36 cellular contexts compared by ENCODE assay signal in genomic region chr2:98782570-98782969, GRCh38.
"Had no signal": no experiment of that assay in that cellular context is flagged by ENCODE, and none has a peak within 500 bp of the region (broad histone marks: within the 10 kb centered on the region; RNA-seq: fewer than 3 reads in every experiment).

No MANE protein-coding gene starts in this region.

- H3K27ac Mint-ChIP-seq: activated CD4-positive, alpha-beta memory T cell treated with anti-CD3 and anti-CD28 coated beads, Interleukin-2, amount 10 ng/mL, durations not matched to agents 7 days and 5 days; activated CD4-positive, alpha-beta T cell treated with anti-CD3 and anti-CD28 coated beads for 36 hours; activated CD4-positive, alpha-beta T cell treated with anti-CD3 and anti-CD28 coated beads, Interleukin-2, amount 10 ng/mL, durations not matched to agents 7 days and 5 days; activated CD8-positive, alpha-beta memory T cell treated with anti-CD3 and anti-CD28 coated beads, Interleukin-2, amount 10 ng/mL, durations not matched to agents 7 days and 5 days; activated CD8-positive, alpha-beta T cell treated with anti-CD3 and anti-CD28 coated beads, Interleukin-2, amount 10 ng/mL, durations not matched to agents 7 days and 5 days; activated naive CD4-positive, alpha-beta T cell treated with anti-CD3 and anti-CD28 coated beads, Interleukin-2, amount 50 U/mL, for 24 hours; activated naive CD8-positive, alpha-beta T cell; activated naive CD8-positive, alpha-beta T cell treated with anti-CD3 and anti-CD28 coated beads, Interleukin-2, amount 10 ng/mL, durations not matched to agents 7 days and 5 days; activated naive CD8-positive, alpha-beta T cell treated with anti-CD3 and anti-CD28 coated beads, Interleukin-2, amount 50 U/mL, for 24 hours; activated T-cell treated with anti-CD3 and anti-CD28 coated beads, Interleukin-2, amount 50 U/mL, for 24 hours; activated T-helper 2 cell treated with anti-CD3 and anti-CD28 coated beads, Interferon-gamma antibody, Interleukin-2, Interleukin-4, amounts not matched to agents 10 μg/mL and 5 μg/mL and 100 μg/mL, durations not matched to agents 14 hours and 24 hours and 36 hours; brain; T-helper 1 cell treated with Interleukin-12 subunit alpha and Interleukin-12 subunit beta and Interleukin-4 antibody, amounts not matched to agents 30 μg/mL and 1 μg/mL, for 36 hours; T-helper 2 cell treated with Interferon-gamma antibody and Interleukin-4, amounts not matched to agents 5 μg/mL and 100 μg/mL, for 36 hours had no signal

- FAIRE-seq: bronchial epithelial cell, TTC549 had no signal

- H3K27me3 Mint-ChIP-seq: activated CD4-positive, alpha-beta T cell treated with anti-CD3 and anti-CD28 coated beads for 36 hours; activated CD4-positive, alpha-beta T cell treated with anti-CD3 and anti-CD28 coated beads, Interleukin-2, amount 10 ng/mL, durations not matched to agents 7 days and 5 days; activated naive CD4-positive, alpha-beta T cell treated with anti-CD3 and anti-CD28 coated beads, Interleukin-2, amount 50 U/mL, for 24 hours; activated naive CD8-positive, alpha-beta T cell; activated naive CD8-positive, alpha-beta T cell treated with anti-CD3 and anti-CD28 coated beads, Interleukin-2, amount 10 ng/mL, durations not matched to agents 7 days and 5 days; activated naive CD8-positive, alpha-beta T cell treated with anti-CD3 and anti-CD28 coated beads, Interleukin-2, amount 50 U/mL, for 24 hours; activated T-cell treated with anti-CD3 and anti-CD28 coated beads, Interleukin-2, amount 50 U/mL, for 24 hours had no signal

- H3K27ac ChIP-seq: ascending aorta, cardiac muscle cell, VCaP had no signal

- DNase-seq: activated CD4-positive, alpha-beta memory T cell treated with anti-CD3 and anti-CD28 coated beads, Interleukin-2, amount 10 ng/mL, durations not matched to agents 7 days and 5 days; activated CD4-positive, alpha-beta T cell treated with anti-CD3 and anti-CD28 coated beads for 1 hour; activated CD4-positive, alpha-beta T cell treated with anti-CD3 and anti-CD28 coated beads for 36 hours; activated CD4-positive, alpha-beta T cell treated with anti-CD3 and anti-CD28 coated beads for 48 hours; activated CD4-positive, alpha-beta T cell treated with anti-CD3 and anti-CD28 coated beads, Interleukin-2, amount 10 ng/mL, durations not matched to agents 7 days and 5 days; activated CD4-positive, alpha-beta T cell treated with anti-CD3 and anti-CD28 coated beads, Interleukin-2, amount 50 U/mL, for 48 hours; activated CD4-positive, CD25-positive, alpha-beta regulatory T cell; activated CD8-positive, alpha-beta memory T cell treated with anti-CD3 and anti-CD28 coated beads for 24 hours; activated CD8-positive, alpha-beta memory T cell treated with anti-CD3 and anti-CD28 coated beads, Interleukin-2, amount 10 ng/mL, durations not matched to agents 7 days and 5 days; activated CD8-positive, alpha-beta memory T cell treated with anti-CD3 and anti-CD28 coated beads, Interleukin-2, amount 50 U/mL, for 48 hours; activated CD8-positive, alpha-beta T cell treated with anti-CD3 and anti-CD28 coated beads, Interleukin-2, amount 10 ng/mL, durations not matched to agents 7 days and 5 days; activated effector memory CD4-positive, alpha-beta T cell treated with Interleukin-2 at 50 U/mL for 16 hours; activated gamma-delta T cell; activated naive CD4-positive, alpha-beta T cell treated with Interleukin-2 at 50 U/mL for 16 hours; activated naive CD8-positive, alpha-beta T cell treated with anti-CD3 and anti-CD28 coated beads, Interleukin-2, amount 10 ng/mL, durations not matched to agents 7 days and 5 days; activated naive CD8-positive, alpha-beta T cell treated with anti-CD3 and anti-CD28 coated beads, Interleukin-2, amount 50 U/mL, for 24 hours; activated T-cell treated with anti-CD3 and anti-CD28 coated beads, Interleukin-2, amount 50 U/mL, for 24 hours; activated T-cell treated with anti-CD3 and anti-CD28 coated beads, Interleukin-2, amount 50 U/mL, for 48 hours; amygdala; anterior cingulate cortex; central memory CD4-positive, alpha-beta T cell; T-helper 1 cell; T-helper 2 cell; T-helper 9 cell had no signal

- H3K27me3 ChIP-seq: ascending aorta, cardiac muscle cell had no signal

- H3K4me3 Mint-ChIP-seq: activated CD4-positive, alpha-beta memory T cell treated with anti-CD3 and anti-CD28 coated beads, Interleukin-2, amount 10 ng/mL, durations not matched to agents 7 days and 5 days; activated CD4-positive, alpha-beta T cell treated with anti-CD3 and anti-CD28 coated beads for 36 hours; activated CD4-positive, alpha-beta T cell treated with anti-CD3 and anti-CD28 coated beads, Interleukin-2, amount 10 ng/mL, durations not matched to agents 7 days and 5 days; activated CD8-positive, alpha-beta memory T cell treated with anti-CD3 and anti-CD28 coated beads, Interleukin-2, amount 10 ng/mL, durations not matched to agents 7 days and 5 days; activated CD8-positive, alpha-beta T cell treated with anti-CD3 and anti-CD28 coated beads, Interleukin-2, amount 10 ng/mL, durations not matched to agents 7 days and 5 days; activated naive CD4-positive, alpha-beta T cell treated with anti-CD3 and anti-CD28 coated beads, Interleukin-2, amount 50 U/mL, for 24 hours; activated naive CD8-positive, alpha-beta T cell; activated naive CD8-positive, alpha-beta T cell treated with anti-CD3 and anti-CD28 coated beads, Interleukin-2, amount 10 ng/mL, durations not matched to agents 7 days and 5 days; activated naive CD8-positive, alpha-beta T cell treated with anti-CD3 and anti-CD28 coated beads, Interleukin-2, amount 50 U/mL, for 24 hours; activated T-cell treated with anti-CD3 and anti-CD28 coated beads, Interleukin-2, amount 50 U/mL, for 24 hours; brain; T-helper 1 cell treated with Interleukin-12 subunit alpha and Interleukin-12 subunit beta and Interleukin-4 antibody, amounts not matched to agents 30 μg/mL and 1 μg/mL, for 36 hours; T-helper 2 cell treated with Interferon-gamma antibody and Interleukin-4, amounts not matched to agents 5 μg/mL and 100 μg/mL, for 36 hours had no signal

- H3K36me3 ChIP-seq: ascending aorta, cardiac muscle cell had no signal

- H3K4me1 Mint-ChIP-seq: activated CD4-positive, alpha-beta memory T cell treated with anti-CD3 and anti-CD28 coated beads, Interleukin-2, amount 10 ng/mL, durations not matched to agents 7 days and 5 days; activated CD4-positive, alpha-beta T cell treated with anti-CD3 and anti-CD28 coated beads for 36 hours; activated CD4-positive, alpha-beta T cell treated with anti-CD3 and anti-CD28 coated beads, Interleukin-2, amount 10 ng/mL, durations not matched to agents 7 days and 5 days; activated CD8-positive, alpha-beta memory T cell treated with anti-CD3 and anti-CD28 coated beads, Interleukin-2, amount 10 ng/mL, durations not matched to agents 7 days and 5 days; activated naive CD8-positive, alpha-beta T cell treated with anti-CD3 and anti-CD28 coated beads, Interleukin-2, amount 10 ng/mL, durations not matched to agents 7 days and 5 days; activated naive CD8-positive, alpha-beta T cell treated with anti-CD3 and anti-CD28 coated beads, Interleukin-2, amount 50 U/mL, for 24 hours; brain had no signal

- H3K4me1 ChIP-seq: ascending aorta had no signal

- ATAC-seq: activated CD4-positive, alpha-beta T cell treated with anti-CD3 and anti-CD28 coated beads for 36 hours; activated CD4-positive, CD25-positive, alpha-beta regulatory T cell treated with anti-CD3 and anti-CD28 coated beads, Interleukin-2, amount 50 U/mL, for 24 hours; activated CD8-positive, alpha-beta memory T cell treated with anti-CD3 and anti-CD28 coated beads, Interleukin-2, amount 10 ng/mL, durations not matched to agents 7 days and 5 days; activated CD8-positive, alpha-beta T cell treated with anti-CD3 and anti-CD28 coated beads, Interleukin-2, amount 10 ng/mL, durations not matched to agents 7 days and 5 days; activated naive CD8-positive, alpha-beta T cell treated with anti-CD3 and anti-CD28 coated beads, Interleukin-2, amount 50 U/mL, for 24 hours had no signal

- H3K4me3 ChIP-seq: ascending aorta, cardiac muscle cell had no signal
